ENCODE assay signal across 1 cellular context in the genomic region with DNA sequence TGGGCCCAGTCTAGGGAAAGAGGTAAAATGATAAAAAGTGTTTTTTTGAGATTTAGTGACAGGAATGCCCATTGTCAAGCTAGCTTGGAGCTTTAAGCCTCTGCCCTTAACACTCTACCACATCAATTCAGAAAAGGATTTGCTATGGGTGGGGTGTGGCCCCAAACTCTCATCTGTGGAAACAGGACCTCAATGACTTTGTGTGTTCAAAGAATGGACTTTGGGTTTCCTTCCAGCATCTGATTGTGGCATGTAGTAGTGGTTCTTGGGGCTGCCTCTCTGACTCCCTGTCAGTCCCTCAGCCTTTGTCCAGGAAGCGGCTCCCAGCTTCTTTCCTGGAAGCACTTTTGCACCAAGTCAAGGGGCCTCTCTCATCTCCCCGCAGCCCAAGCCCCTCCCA.
A peak's percentile ranks its signal among the peaks of the same experiment; 100 is the strongest.
TF ChIP-seq lines count a peak whose summit lies in the region.

No MANE protein-coding gene starts in this region.

TF ChIP-seq in HepG2, 621 proteins besides CTCF, POLR2A, EP300 and RAD21 (continued from another document):
- TF ChIP-seq, protein P1, sequence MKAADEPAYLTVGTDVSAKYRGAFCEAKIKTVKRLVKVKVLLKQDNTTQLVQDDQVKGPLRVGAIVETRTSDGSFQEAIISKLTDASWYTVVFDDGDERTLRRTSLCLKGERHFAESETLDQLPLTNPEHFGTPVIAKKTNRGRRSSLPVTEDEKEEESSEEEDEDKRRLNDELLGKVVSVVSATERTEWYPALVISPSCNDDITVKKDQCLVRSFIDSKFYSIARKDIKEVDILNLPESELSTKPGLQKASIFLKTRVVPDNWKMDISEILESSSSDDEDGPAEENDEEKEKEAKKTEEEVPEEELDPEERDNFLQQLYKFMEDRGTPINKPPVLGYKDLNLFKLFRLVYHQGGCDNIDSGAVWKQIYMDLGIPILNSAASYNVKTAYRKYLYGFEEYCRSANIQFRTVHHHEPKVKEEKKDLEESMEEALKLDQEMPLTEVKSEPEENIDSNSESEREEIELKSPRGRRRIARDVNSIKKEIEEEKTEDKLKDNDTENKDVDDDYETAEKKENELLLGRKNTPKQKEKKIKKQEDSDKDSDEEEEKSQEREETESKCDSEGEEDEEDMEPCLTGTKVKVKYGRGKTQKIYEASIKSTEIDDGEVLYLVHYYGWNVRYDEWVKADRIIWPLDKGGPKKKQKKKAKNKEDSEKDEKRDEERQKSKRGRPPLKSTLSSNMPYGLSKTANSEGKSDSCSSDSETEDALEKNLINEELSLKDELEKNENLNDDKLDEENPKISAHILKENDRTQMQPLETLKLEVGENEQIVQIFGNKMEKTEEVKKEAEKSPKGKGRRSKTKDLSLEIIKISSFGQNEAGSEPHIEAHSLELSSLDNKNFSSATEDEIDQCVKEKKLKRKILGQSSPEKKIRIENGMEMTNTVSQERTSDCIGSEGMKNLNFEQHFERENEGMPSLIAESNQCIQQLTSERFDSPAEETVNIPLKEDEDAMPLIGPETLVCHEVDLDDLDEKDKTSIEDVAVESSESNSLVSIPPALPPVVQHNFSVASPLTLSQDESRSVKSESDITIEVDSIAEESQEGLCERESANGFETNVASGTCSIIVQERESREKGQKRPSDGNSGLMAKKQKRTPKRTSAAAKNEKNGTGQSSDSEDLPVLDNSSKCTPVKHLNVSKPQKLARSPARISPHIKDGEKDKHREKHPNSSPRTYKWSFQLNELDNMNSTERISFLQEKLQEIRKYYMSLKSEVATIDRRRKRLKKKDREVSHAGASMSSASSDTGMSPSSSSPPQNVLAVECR (CRISPR knock-in tag; IDR thresholded peaks at IDR 0.05; ENCODE audit: borderline replicate concordance) = no peak
- no peak for TF ChIP-seq HNRNPLL (IDR thresholded peaks at IDR 0.05; ENCODE audit: low read depth, low read length, poor library complexity, severe bottlenecking)
- TF ChIP-seq NRL (CRISPR knock-in tag; IDR thresholded peaks at IDR 0.05; ENCODE audit: borderline replicate concordance) = no peak
- TF ChIP-seq ZBTB34 (CRISPR knock-in tag; IDR thresholded peaks at IDR 0.05) = no peak
- TF ChIP-seq ZNF562 (CRISPR knock-in tag; IDR thresholded peaks at IDR 0.05; ENCODE audit: borderline replicate concordance) = no peak
- no peak for TF ChIP-seq CBX5 (CRISPR knock-in tag; IDR thresholded peaks at IDR 0.05; ENCODE audit: borderline replicate concordance)
- TF ChIP-seq PAXIP1 (CRISPR knock-in tag; conservative IDR thresholded peaks at IDR 0.05) = 0 out of 2 replicates have a peak, but pooled peaks have one; percentile 25
- TF ChIP-seq ONECUT2 (CRISPR knock-in tag; IDR thresholded peaks at IDR 0.05) = no peak
- TF ChIP-seq ZNF432 (CRISPR knock-in tag; IDR thresholded peaks at IDR 0.05; ENCODE audit: borderline replicate concordance) = no peak
- no peak for TF ChIP-seq THRA (CRISPR knock-in tag; IDR thresholded peaks at IDR 0.05; ENCODE audit: borderline replicate concordance)
- TF ChIP-seq, protein P2, sequence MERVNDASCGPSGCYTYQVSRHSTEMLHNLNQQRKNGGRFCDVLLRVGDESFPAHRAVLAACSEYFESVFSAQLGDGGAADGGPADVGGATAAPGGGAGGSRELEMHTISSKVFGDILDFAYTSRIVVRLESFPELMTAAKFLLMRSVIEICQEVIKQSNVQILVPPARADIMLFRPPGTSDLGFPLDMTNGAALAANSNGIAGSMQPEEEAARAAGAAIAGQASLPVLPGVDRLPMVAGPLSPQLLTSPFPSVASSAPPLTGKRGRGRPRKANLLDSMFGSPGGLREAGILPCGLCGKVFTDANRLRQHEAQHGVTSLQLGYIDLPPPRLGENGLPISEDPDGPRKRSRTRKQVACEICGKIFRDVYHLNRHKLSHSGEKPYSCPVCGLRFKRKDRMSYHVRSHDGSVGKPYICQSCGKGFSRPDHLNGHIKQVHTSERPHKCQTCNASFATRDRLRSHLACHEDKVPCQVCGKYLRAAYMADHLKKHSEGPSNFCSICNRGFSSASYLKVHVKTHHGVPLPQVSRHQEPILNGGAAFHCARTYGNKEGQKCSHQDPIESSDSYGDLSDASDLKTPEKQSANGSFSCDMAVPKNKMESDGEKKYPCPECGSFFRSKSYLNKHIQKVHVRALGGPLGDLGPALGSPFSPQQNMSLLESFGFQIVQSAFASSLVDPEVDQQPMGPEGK (CRISPR knock-in tag; IDR thresholded peaks at IDR 0.05) = 0 out of 2 replicates have a peak, but pooled peaks have one; percentile 17
TF ChIP-seq in HepG2: peak in this region for 5.
